17 cellular contexts compared by ENCODE assay signal in the genomic region with DNA sequence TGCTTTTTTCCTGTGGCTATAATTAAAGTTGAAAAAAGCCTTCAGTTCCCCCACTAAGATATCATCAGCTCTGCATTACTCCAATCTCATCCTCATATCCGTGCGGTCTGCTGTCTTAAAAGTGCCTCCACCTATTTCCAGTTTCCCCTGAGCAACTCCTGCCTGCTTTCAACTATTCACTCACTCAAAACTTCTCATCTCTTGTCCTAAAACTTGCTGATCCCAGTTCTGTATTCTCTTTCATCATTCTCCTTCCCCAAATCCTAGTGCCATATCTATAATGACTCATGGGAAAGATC. TPM values are rescaled to one million over a fixed set of nuclear protein-coding genes. Genes with fewer than 3 reads are reported as not detected.
DNase-seq lines count a peak whose midpoint lies in the region; ATAC-seq and TF ChIP-seq lines count a peak whose summit lies in the region.
"Had no signal": no experiment of that assay in that cellular context is flagged by ENCODE, and none has a peak within 500 bp of the region (broad histone marks: within the 10 kb centered on the region; RNA-seq: fewer than 3 reads in every experiment).

No MANE protein-coding gene starts in this region.

- no peak for DNase-seq in activated T-cell treated with anti-CD3 and anti-CD28 coated beads, Interleukin-2, amount 50 U/mL, for 72 hours
- DNase-seq in activated T-cell treated with anti-CD3 and anti-CD28 coated beads, Interleukin-2, amount 50 U/mL, for 1 hour: no peak
- no peak for DNase-seq in SK-N-SH
- no peak for DNase-seq in epithelial cell of prostate (ENCODE audit: low read depth, low spot score)
- no peak for DNase-seq in COR-L47 (lab: John Stamatoyannopoulos, UW)
- DNase-seq in hippocampal formation (lab: John Stamatoyannopoulos, UW): no peak
- DNase-seq: activated B cell treated with CpG ODN at 0.5 μM for 24 hours; Caco-2; effector CD4-positive, alpha-beta T cell; left ventricle myocardium superior; naive B cell; NCI-H187 treated with DMSO at 0.1 percent for 48 hours; NCI-H510A treated with DMSO at 0.1 percent for 48 hours had no signal

- no peak for TF ChIP-seq CTCF in SK-N-SH (IDR thresholded peaks at IDR 0.05)

- peaks cover 52% of the 10 kb centered on the region for H3K4me1 Mint-ChIP-seq in activated T-cell treated with anti-CD3 and anti-CD28 coated beads, Interleukin-2, amount 50 U/mL, for 72 hours (ENCODE audit: low read depth)
- H3K4me1 Mint-ChIP-seq in stimulated activated naive CD8-positive, alpha-beta T cell treated with anti-CD3 and anti-CD28 coated beads, Interleukin-15, Interleukin-2, amounts not matched to agents 100 ng/mL and 50 ng/mL, for 24 hours (ENCODE audit: low read depth): peaks cover 44% of the 10 kb centered on the region
- H3K4me1 Mint-ChIP-seq: activated B cell treated with CpG ODN at 0.5 μM for 24 hours, naive B cell had no signal

- no peak overlapping the region for H2AFZ ChIP-seq in SK-N-SH (ENCODE audit: low read depth)

- peak overlapping the region; percentile 4 to 39 for H3K4me3 Mint-ChIP-seq in activated T-cell treated with anti-CD3 and anti-CD28 coated beads, Interleukin-2, amount 50 U/mL, for 72 hours
- H3K4me3 Mint-ChIP-seq in stimulated activated naive CD8-positive, alpha-beta T cell treated with anti-CD3 and anti-CD28 coated beads, Interleukin-15, Interleukin-2, amounts not matched to agents 100 ng/mL and 50 ng/mL, for 24 hours: no peak overlapping the region
- H3K4me3 Mint-ChIP-seq: activated B cell treated with CpG ODN at 0.5 μM for 24 hours, brain, naive B cell had no signal

- peak overlapping the region in 1 of 2 experiments; percentile 95; a peak in 2 of 4 replicates for H3K27ac ChIP-seq in SK-N-SH (ENCODE audit: low read depth in 2 of 2, low read length in 1 of 2)
- H3K27ac ChIP-seq in epithelial cell of prostate: peak overlapping the region; percentile 87

- H3K9me3 ChIP-seq in SK-N-SH: no peaks in the 10 kb centered on the region
- H3K9me3 ChIP-seq: Caco-2, MG63 had no signal

- H3K36me3 Mint-ChIP-seq in activated T-cell treated with anti-CD3 and anti-CD28 coated beads, Interleukin-2, amount 50 U/mL, for 72 hours (ENCODE audit: insufficient read depth in 2 of 2): peaks cover 16 to 29% of the 10 kb centered on the region in 2 donors
- peaks cover 21% of the 10 kb centered on the region for H3K36me3 Mint-ChIP-seq in stimulated activated naive CD8-positive, alpha-beta T cell treated with anti-CD3 and anti-CD28 coated beads, Interleukin-15, Interleukin-2, amounts not matched to agents 100 ng/mL and 50 ng/mL, for 24 hours (ENCODE audit: low read depth)

- peak overlapping the region; percentile 62; the same call in 1 of the 2 replicates for H3K4me2 ChIP-seq in SK-N-SH

- no peak for TF ChIP-seq EP300 in SK-N-SH (IDR thresholded peaks at IDR 0.05; ENCODE audit: borderline replicate concordance in 1 of 2, low read depth in 1 of 2, low read length in 1 of 2)

- H3K9ac ChIP-seq in SK-N-SH: peak overlapping the region; percentile 59

- peaks cover 2 to 16% of the 10 kb centered on the region in 2 experiments; a peak in 2 of 4 replicates for H3K4me1 ChIP-seq in SK-N-SH (ENCODE audit: control insufficient read depth in 1 of 2, insufficient read depth in 2 of 2, low read depth in 1 of 2, low read length in 1 of 2)
- H3K4me1 ChIP-seq: Caco-2 had no signal

- H3K36me3 ChIP-seq in SK-N-SH (replicated peaks in 1 of 2; ENCODE audit: control insufficient read depth in 1 of 2, insufficient read depth in 2 of 2, low read length in 1 of 2): no peaks in the 10 kb centered on the region
- H3K36me3 ChIP-seq: MG63 had no signal

- POLR2A ChIA-PET in SK-N-SH (lab: Yijun Ruan, JAX): no interaction called here

- peak in 1 of 2 donors; percentile 23 for ATAC-seq in activated T-cell treated with anti-CD3 and anti-CD28 coated beads, Interleukin-2, amount 50 U/mL, for 72 hours (replicated peaks in 1 of 2)
- no peak for ATAC-seq in HG03139 (IDR thresholded peaks at IDR 0.05; ENCODE audit: unreplicated experiment)
- ATAC-seq: left ventricle myocardium superior had no signal

- no peaks in the 10 kb centered on the region for H3K27me3 ChIP-seq in SK-N-SH (ENCODE audit: insufficient read depth)
- H3K27me3 ChIP-seq: MG63 had no signal

- CTCF ChIA-PET in SK-N-SH (lab: Yijun Ruan, JAX): interaction anchor here (0.8 to 1.1 kb wide), 2 partner anchors 16 to 18 kb away, joined by 3 read pairs; no protein-coding TSS in a partner anchor

- no peaks in the 10 kb centered on the region for H3K9me2 ChIP-seq in SK-N-SH

- H4K20me1 ChIP-seq in SK-N-SH (ENCODE audit: insufficient read depth): no peaks in the 10 kb centered on the region; the same call in 1 of the 2 replicates

- no peaks in the 10 kb centered on the region for H3K9me3 Mint-ChIP-seq in activated T-cell treated with anti-CD3 and anti-CD28 coated beads, Interleukin-2, amount 50 U/mL, for 72 hours
- H3K9me3 Mint-ChIP-seq in stimulated activated naive CD8-positive, alpha-beta T cell treated with anti-CD3 and anti-CD28 coated beads, Interleukin-15, Interleukin-2, amounts not matched to agents 100 ng/mL and 50 ng/mL, for 24 hours: no peaks in the 10 kb centered on the region
- H3K9me3 Mint-ChIP-seq: activated B cell treated with CpG ODN at 0.5 μM for 24 hours, brain, naive B cell had no signal

- no peak for TF ChIP-seq RAD21 in SK-N-SH (IDR thresholded peaks at IDR 0.05; ENCODE audit: low read length)

- no peaks in the 10 kb centered on the region for H3K27me3 Mint-ChIP-seq in activated T-cell treated with anti-CD3 and anti-CD28 coated beads, Interleukin-2, amount 50 U/mL, for 72 hours (ENCODE audit: low read depth)
- no peaks in the 10 kb centered on the region for H3K27me3 Mint-ChIP-seq in stimulated activated naive CD8-positive, alpha-beta T cell treated with anti-CD3 and anti-CD28 coated beads, Interleukin-15, Interleukin-2, amounts not matched to agents 100 ng/mL and 50 ng/mL, for 24 hours
- H3K27me3 Mint-ChIP-seq: activated B cell treated with CpG ODN at 0.5 μM for 24 hours, brain, naive B cell had no signal

- peak overlapping the region; percentile 89 for H3K27ac Mint-ChIP-seq in activated T-cell treated with anti-CD3 and anti-CD28 coated beads, Interleukin-2, amount 50 U/mL, for 72 hours
- H3K27ac Mint-ChIP-seq in stimulated activated naive CD8-positive, alpha-beta T cell treated with anti-CD3 and anti-CD28 coated beads, Interleukin-15, Interleukin-2, amounts not matched to agents 100 ng/mL and 50 ng/mL, for 24 hours: peak overlapping the region; percentile 84
- H3K27ac Mint-ChIP-seq: activated B cell treated with CpG ODN at 0.5 μM for 24 hours, naive B cell had no signal

- H3F3A ChIP-seq in SK-N-SH (replicated peaks; ENCODE audit: insufficient read depth): peaks cover 27% of the 10 kb centered on the region

- WGBS in SK-N-SH (ENCODE audit: low lambda C conversion rate): 7% methylated on average over 2 of the region's 2 CpGs

- peaks cover 76% of the 10 kb centered on the region for H3K79me2 ChIP-seq in SK-N-SH (ENCODE audit: insufficient read depth)

- no peak overlapping the region for H3K4me3 ChIP-seq in SK-N-SH (ENCODE audit: low read depth in 2 of 2, low read length in 1 of 2)
- H3K4me3 ChIP-seq: MG63 had no signal

TF ChIP-seq in SK-N-SH, 30 proteins besides CTCF, POLR2A, EP300 and RAD21 (continues in another document):
- TF ChIP-seq RFX5 (IDR thresholded peaks at IDR 0.05; ENCODE audit: low read length): no peak
- TF ChIP-seq SIN3A (IDR thresholded peaks at IDR 0.05; ENCODE audit: borderline replicate concordance, low read depth, low read length): no peak
- TF ChIP-seq, protein P1, sequence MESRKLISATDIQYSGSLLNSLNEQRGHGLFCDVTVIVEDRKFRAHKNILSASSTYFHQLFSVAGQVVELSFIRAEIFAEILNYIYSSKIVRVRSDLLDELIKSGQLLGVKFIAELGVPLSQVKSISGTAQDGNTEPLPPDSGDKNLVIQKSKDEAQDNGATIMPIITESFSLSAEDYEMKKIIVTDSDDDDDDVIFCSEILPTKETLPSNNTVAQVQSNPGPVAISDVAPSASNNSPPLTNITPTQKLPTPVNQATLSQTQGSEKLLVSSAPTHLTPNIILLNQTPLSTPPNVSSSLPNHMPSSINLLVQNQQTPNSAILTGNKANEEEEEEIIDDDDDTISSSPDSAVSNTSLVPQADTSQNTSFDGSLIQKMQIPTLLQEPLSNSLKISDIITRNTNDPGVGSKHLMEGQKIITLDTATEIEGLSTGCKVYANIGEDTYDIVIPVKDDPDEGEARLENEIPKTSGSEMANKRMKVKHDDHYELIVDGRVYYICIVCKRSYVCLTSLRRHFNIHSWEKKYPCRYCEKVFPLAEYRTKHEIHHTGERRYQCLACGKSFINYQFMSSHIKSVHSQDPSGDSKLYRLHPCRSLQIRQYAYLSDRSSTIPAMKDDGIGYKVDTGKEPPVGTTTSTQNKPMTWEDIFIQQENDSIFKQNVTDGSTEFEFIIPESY (IDR thresholded peaks at IDR 0.05; ENCODE audit: borderline replicate concordance, low read depth): no peak
- TF ChIP-seq, protein P2, sequence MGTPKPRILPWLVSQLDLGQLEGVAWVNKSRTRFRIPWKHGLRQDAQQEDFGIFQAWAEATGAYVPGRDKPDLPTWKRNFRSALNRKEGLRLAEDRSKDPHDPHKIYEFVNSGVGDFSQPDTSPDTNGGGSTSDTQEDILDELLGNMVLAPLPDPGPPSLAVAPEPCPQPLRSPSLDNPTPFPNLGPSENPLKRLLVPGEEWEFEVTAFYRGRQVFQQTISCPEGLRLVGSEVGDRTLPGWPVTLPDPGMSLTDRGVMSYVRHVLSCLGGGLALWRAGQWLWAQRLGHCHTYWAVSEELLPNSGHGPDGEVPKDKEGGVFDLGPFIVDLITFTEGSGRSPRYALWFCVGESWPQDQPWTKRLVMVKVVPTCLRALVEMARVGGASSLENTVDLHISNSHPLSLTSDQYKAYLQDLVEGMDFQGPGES (IDR thresholded peaks at IDR 0.05; ENCODE audit: low read depth, low read length): no peak
- no peak for TF ChIP-seq GATA2 (CRISPR knock-in tag; IDR thresholded peaks at IDR 0.05)
- TF ChIP-seq JUND (IDR thresholded peaks at IDR 0.05): no peak
- no peak for TF ChIP-seq NRF1 (IDR thresholded peaks at IDR 0.05; ENCODE audit: low read depth, low read length)
- TF ChIP-seq, protein P3, sequence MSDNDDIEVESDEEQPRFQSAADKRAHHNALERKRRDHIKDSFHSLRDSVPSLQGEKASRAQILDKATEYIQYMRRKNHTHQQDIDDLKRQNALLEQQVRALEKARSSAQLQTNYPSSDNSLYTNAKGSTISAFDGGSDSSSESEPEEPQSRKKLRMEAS (IDR thresholded peaks at IDR 0.05; ENCODE audit: low read depth): no peak
- no peak for TF ChIP-seq EZH2phosphoT487 (IDR thresholded peaks at IDR 0.05; ENCODE audit: borderline replicate concordance, low read depth)
- no peak for TF ChIP-seq MXI1 (IDR thresholded peaks at IDR 0.05; ENCODE audit: low read depth, low read length)
- TF ChIP-seq TEAD4 (IDR thresholded peaks at IDR 0.05; ENCODE audit: borderline replicate concordance, insufficient read depth): no peak

RNA-seq across cellular contexts. Expression of a gene that starts 20.0 kb away (rescaled TPM):
- 10 to 100 TPM; 28.3 to 29.7 TPM for total RNA-seq in activated T-cell treated with anti-CD3 and anti-CD28 coated beads, Interleukin-2, amount 50 U/mL, for 72 hours
- polyA plus RNA-seq in SK-N-SH (2012; rRNA removed): 21.0 and 22.4 TPM in 2 replicates
- polyA plus RNA-seq in SK-N-SH (2012; cell fraction: cytosol; rRNA removed): 36.5 and 38.2 TPM in 2 replicates
- polyA plus RNA-seq in SK-N-SH (2012; cell fraction: nucleus; rRNA removed): 24.4 and 30.1 TPM in 2 replicates
